Comparison of ENCODE assay signal across 9 cellular contexts in the genomic region with DNA sequence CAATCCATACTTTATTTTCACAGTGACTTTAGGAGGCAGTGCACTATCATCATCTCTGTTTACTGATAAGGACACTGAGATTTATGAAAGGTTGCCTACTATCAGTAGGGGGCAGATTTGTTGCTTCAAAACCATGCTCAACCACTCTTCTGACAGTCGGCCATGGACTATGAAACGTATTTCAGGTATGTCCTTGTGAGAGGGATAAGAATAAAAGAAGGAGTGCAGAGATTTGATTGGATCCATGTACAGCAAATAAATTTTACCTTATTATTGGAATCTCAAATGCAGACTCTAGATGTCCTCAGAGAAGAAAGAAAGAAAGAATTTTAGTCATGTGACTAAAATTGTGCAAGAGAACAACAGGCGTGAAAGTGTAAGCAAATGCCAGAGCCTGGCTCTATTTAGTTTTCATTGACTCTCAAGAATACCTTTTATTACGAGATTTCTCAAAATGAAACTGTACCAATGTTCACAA.
DNase-seq lines count a peak whose midpoint lies in the region; ATAC-seq and TF ChIP-seq lines count a peak whose summit lies in the region.
"Had no signal": no experiment of that assay in that cellular context is flagged by ENCODE, and none has a peak within 500 bp of the region (broad histone marks: within the 10 kb centered on the region; RNA-seq: fewer than 3 reads in every experiment).

No MANE protein-coding gene starts in this region.

- no peaks in the 10 kb centered on the region for H3K36me3 ChIP-seq in SK-N-SH (replicated peaks in 1 of 2; ENCODE audit: control insufficient read depth in 1 of 2, insufficient read depth in 2 of 2, low read length in 1 of 2)

- no peak overlapping the region for H3K27ac ChIP-seq in SK-N-SH (ENCODE audit: low read depth in 2 of 2, low read length in 1 of 2)
- H3K27ac ChIP-seq: SK-N-MC had no signal

- H4K20me1 ChIP-seq in SK-N-SH (ENCODE audit: insufficient read depth): no peaks in the 10 kb centered on the region

- H3K9me2 ChIP-seq in SK-N-SH: no peaks in the 10 kb centered on the region

- H3F3A ChIP-seq in SK-N-SH (replicated peaks; ENCODE audit: insufficient read depth): no peaks in the 10 kb centered on the region

- TF ChIP-seq CTCF in SK-N-SH (IDR thresholded peaks at IDR 0.05): peak; percentile 38

- no peak for TF ChIP-seq EP300 in SK-N-SH (IDR thresholded peaks at IDR 0.05; ENCODE audit: borderline replicate concordance in 1 of 2, low read depth in 1 of 2, low read length in 1 of 2)

- no peak overlapping the region for H2AFZ ChIP-seq in SK-N-SH (ENCODE audit: low read depth)

- POLR2A ChIA-PET in SK-N-SH (lab: Yijun Ruan, JAX): no interaction called here

- DNase-seq in GM04504 (ENCODE audit: low read depth) (peak; percentile 10), SK-N-SH (no peak), left lobe of liver (ENCODE audit: low spot score) (no peak), NCI-H1048 (lab: John Stamatoyannopoulos, UW) (no peak)
- no peak for DNase-seq in activated CD4-positive, alpha-beta T cell treated with anti-CD3 and anti-CD28 coated beads for 4 hours

- WGBS in SK-N-SH (ENCODE audit: low lambda C conversion rate): 3% methylated on average over 4 of the region's 4 CpGs

- H3K4me3 ChIP-seq in SK-N-SH (ENCODE audit: low read depth in 2 of 2, low read length in 1 of 2): no peak overlapping the region; a peak in 1 of 4 replicates
- H3K4me3 ChIP-seq: SK-N-MC had no signal

- H3K9ac ChIP-seq in SK-N-SH: no peak overlapping the region

- CTCF ChIA-PET in SK-N-SH (lab: Yijun Ruan, JAX): no interaction called here

- peak; percentile 21; the same call in 1 of the 2 replicates for TF ChIP-seq RAD21 in SK-N-SH (IDR thresholded peaks at IDR 0.05; ENCODE audit: low read length)

- H3K27me3 ChIP-seq in SK-N-SH (ENCODE audit: insufficient read depth): peaks cover 12% of the 10 kb centered on the region; the same call in 1 of the 2 replicates

- peak; percentile 71 for ATAC-seq in HG02623 (IDR thresholded peaks at IDR 0.05; ENCODE audit: unreplicated experiment)
- peak; percentile 66 for ATAC-seq in left lobe of liver
- no peak for ATAC-seq in GM21825 (IDR thresholded peaks at IDR 0.05; ENCODE audit: unreplicated experiment)
- no peak for ATAC-seq in HG03159 (IDR thresholded peaks at IDR 0.05; ENCODE audit: unreplicated experiment)

- H3K4me1 ChIP-seq in SK-N-SH (ENCODE audit: control insufficient read depth in 1 of 2, insufficient read depth in 2 of 2, low read depth in 1 of 2, low read length in 1 of 2): 0 out of 4 replicates have a peak, but pooled peaks cover 0 to 4% of the 10 kb centered on the region in 2 experiments

- no peaks in the 10 kb centered on the region for H3K79me2 ChIP-seq in SK-N-SH (ENCODE audit: insufficient read depth)

- no peaks in the 10 kb centered on the region for H3K9me3 ChIP-seq in SK-N-SH

- no peak overlapping the region for H3K4me2 ChIP-seq in SK-N-SH

TF ChIP-seq in SK-N-SH, 30 proteins besides CTCF, POLR2A, EP300 and RAD21:
- TF ChIP-seq TEAD4 (IDR thresholded peaks at IDR 0.05; ENCODE audit: borderline replicate concordance, insufficient read depth) (no peak), FOXM1 (IDR thresholded peaks at IDR 0.05; ENCODE audit: low read depth) (no peak), SMC3 (IDR thresholded peaks at IDR 0.05; ENCODE audit: low read depth, low read length) (0 out of 2 replicates have a peak, but pooled peaks have one; percentile 26), YY1 (IDR thresholded peaks at IDR 0.05; ENCODE audit: low read depth) (no peak)
- TF ChIP-seq, protein P1, sequence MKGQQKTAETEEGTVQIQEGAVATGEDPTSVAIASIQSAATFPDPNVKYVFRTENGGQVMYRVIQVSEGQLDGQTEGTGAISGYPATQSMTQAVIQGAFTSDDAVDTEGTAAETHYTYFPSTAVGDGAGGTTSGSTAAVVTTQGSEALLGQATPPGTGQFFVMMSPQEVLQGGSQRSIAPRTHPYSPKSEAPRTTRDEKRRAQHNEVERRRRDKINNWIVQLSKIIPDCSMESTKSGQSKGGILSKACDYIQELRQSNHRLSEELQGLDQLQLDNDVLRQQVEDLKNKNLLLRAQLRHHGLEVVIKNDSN (IDR thresholded peaks at IDR 0.05; ENCODE audit: borderline replicate concordance, low read depth): peak; percentile 24; the same call in 1 of the 2 replicates

Comparison
In these comparisons a context has a peak if more than half of its experiments do, and no peak if none do; other contexts are left out.
1. ATAC-seq: peak in HG02623 (single experiment) and left lobe of liver (single experiment); none in GM21825 (single experiment) and HG03159 (single experiment).